15 cellular contexts compared by ENCODE assay signal in genomic region chr9:75111019-75111622, GRCh38. TPM values are rescaled to one million over a fixed set of nuclear protein-coding genes. Genes with fewer than 3 reads are reported as not detected.
DNase-seq lines count a peak whose midpoint lies in the region; ATAC-seq, FAIRE-seq and TF ChIP-seq lines count a peak whose summit lies in the region.
"Had no signal": no experiment of that assay in that cellular context is flagged by ENCODE, and none has a peak within 500 bp of the region (broad histone marks: within the 10 kb centered on the region; RNA-seq: fewer than 3 reads in every experiment).

No MANE protein-coding gene starts in this region.

- H3K9ac ChIP-seq in endothelial cell of umbilical vein (replicated peaks; ENCODE audit: extremely low read depth, insufficient read depth, low read length) (no peak overlapping the region), parathyroid adenoma (no peak overlapping the region)

- H3K4me1 ChIP-seq in endothelial cell of umbilical vein (ENCODE audit: control insufficient read depth, extremely low read depth, insufficient read depth, low read length), result peaks cover 34% of the 10 kb centered on the region
- H3K4me1 ChIP-seq in parathyroid adenoma, result peaks cover 12% of the 10 kb centered on the region

- no TSS peak for BruUV-seq in endothelial cell of umbilical vein (replicated peaks; lab: Mats Ljungman, UMichigan)

- peak; percentile 26 for FAIRE-seq in endothelial cell of umbilical vein (lab: Jason Lieb, UNC)

- dilution Hi-C loops in endothelial cell of umbilical vein (cut with MboI; ENCODE audit: extremely low pct_ligation_motif_present, low sequenced_read_pairs), result no loop called here

- TF ChIP-seq CTCF in endothelial cell of umbilical vein (IDR thresholded peaks at IDR 0.05; ENCODE audit: extremely low read depth in 1 of 2, insufficient read depth in 1 of 2, low read depth in 1 of 2, low read length in 2 of 2), result no peak
- TF ChIP-seq CTCF in parathyroid adenoma (IDR thresholded peaks at IDR 0.05), result no peak

- H2AFZ ChIP-seq in endothelial cell of umbilical vein (ENCODE audit: low read depth, low read length) (no peak overlapping the region), parathyroid adenoma (no peak overlapping the region)

- no peaks in the 10 kb centered on the region for H3K9me1 ChIP-seq in endothelial cell of umbilical vein (replicated peaks; ENCODE audit: control insufficient read depth, extremely low read depth, insufficient read depth, low read length)

- H3K9me3 ChIP-seq in endothelial cell of umbilical vein (replicated peaks; ENCODE audit: control insufficient read depth, insufficient read depth, low read length), result no peaks in the 10 kb centered on the region
- H3K9me3 ChIP-seq in parathyroid adenoma (ENCODE audit: control insufficient read depth, low read length), result no peaks in the 10 kb centered on the region
- H3K9me3 ChIP-seq: testis had no signal

- no peak for ATAC-seq in HG03095 (IDR thresholded peaks at IDR 0.05; ENCODE audit: unreplicated experiment)

- CTCF ChIA-PET in endothelial cell of umbilical vein (lab: Charles Lee), result interaction anchor here (1.3 kb wide), 1 partner anchor 37 kb away, joined by 3 read pairs; no protein-coding TSS in a partner anchor

- H3K27ac ChIP-seq in endothelial cell of umbilical vein (ENCODE audit: insufficient read depth, low read depth, low read length), result no peak overlapping the region
- peak overlapping the region; percentile 47 for H3K27ac ChIP-seq in parathyroid adenoma
- H3K27ac ChIP-seq: testis had no signal

- no peaks in the 10 kb centered on the region for H3K27me3 ChIP-seq in endothelial cell of umbilical vein (ENCODE audit: control insufficient read depth in 2 of 2, insufficient read depth in 2 of 2, low read length in 2 of 2)
- no peaks in the 10 kb centered on the region for H3K27me3 ChIP-seq in parathyroid adenoma (ENCODE audit: control insufficient read depth, insufficient read depth, low read length)
- H3K27me3 ChIP-seq: testis had no signal

- no peak overlapping the region for H3K4me2 ChIP-seq in endothelial cell of umbilical vein (ENCODE audit: insufficient read depth, low read length)
- no peak overlapping the region for H3K4me2 ChIP-seq in parathyroid adenoma (ENCODE audit: low read length)

- H3K79me2 ChIP-seq in endothelial cell of umbilical vein (ENCODE audit: control insufficient read depth, insufficient read depth, low read length) (peaks cover 64% of the 10 kb centered on the region), parathyroid adenoma (peaks cover 23% of the 10 kb centered on the region)

- H4K20me1 ChIP-seq in endothelial cell of umbilical vein (replicated peaks; ENCODE audit: control insufficient read depth, extremely low read depth, insufficient read depth, low read length), result no peaks in the 10 kb centered on the region

- TF ChIP-seq POLR2A in endothelial cell of umbilical vein (IDR thresholded peaks at IDR 0.05; ENCODE audit: low read depth, low read length), result no peak

- POLR2A ChIA-PET in endothelial cell of umbilical vein (lab: Charles Lee), result no interaction called here

- no peak overlapping the region for H3K4me3 ChIP-seq in endothelial cell of umbilical vein (replicated peaks in 1 of 3; ENCODE audit: insufficient read depth in 1 of 3, low read depth in 1 of 3, low read length in 3 of 3)
- no peak overlapping the region for H3K4me3 ChIP-seq in parathyroid adenoma (ENCODE audit: low read depth, low read length)
- H3K4me3 ChIP-seq: testis had no signal

- intact Hi-C loops in endothelial cell of umbilical vein (cut with micrococcal nuclease), result no loop called here

- no peaks in the 10 kb centered on the region for H3K36me3 ChIP-seq in endothelial cell of umbilical vein (ENCODE audit: control insufficient read depth in 2 of 2, extremely low read depth in 1 of 2, insufficient read depth in 2 of 2, low read length in 2 of 2)
- H3K36me3 ChIP-seq in parathyroid adenoma (ENCODE audit: control insufficient read depth, insufficient read depth, low read length), result no peaks in the 10 kb centered on the region

- peak; percentile 5 for DNase-seq in NCI-H187 treated with DMSO at 0.1 percent for 48 hours (lab: John Stamatoyannopoulos, UW)
- no peak for DNase-seq in NCI-H187 (lab: John Stamatoyannopoulos, UW)
- DNase-seq in NCI-H510A (lab: John Stamatoyannopoulos, UW), result peak; percentile 34
- no peak for DNase-seq in endothelial cell of umbilical vein (ENCODE audit: low read depth, low spot score)
- no peak for DNase-seq in NCI-H524 treated with DMSO at 0.1 percent for 48 hours (lab: John Stamatoyannopoulos, UW)
- no peak for DNase-seq in UCSD-AML1 (lab: John Stamatoyannopoulos, UW; ENCODE audit: unreplicated experiment)
- DNase-seq: 8988T, anterior cingulate cortex, DMS79, HCEC 1CT, NCI-H2081, RPMI8226, testis had no signal

TF ChIP-seq in endothelial cell of umbilical vein, 7 proteins besides CTCF, POLR2A, EP300 and RAD21:
- no peak for TF ChIP-seq JUN (IDR thresholded peaks at IDR 0.05; ENCODE audit: borderline replicate concordance, insufficient read depth, insufficient read length, low read depth)

RNA-seq across cellular contexts. Expression of gene OSTF1, which starts 22.8 kb away (rescaled TPM):
- total RNA-seq in endothelial cell of umbilical vein, result 70.9 and 73.6 TPM in 2 replicates
- polyA plus RNA-seq in endothelial cell of umbilical vein, result 20.8 and 23.5 TPM in 2 replicates
- polyA plus RNA-seq in endothelial cell of umbilical vein (2011; cell fraction: cytosol; rRNA removed), result 34.0 and 35.4 TPM in 2 replicates
- polyA plus RNA-seq in endothelial cell of umbilical vein (2011; cell fraction: nucleus; rRNA removed), result 21.6 and 22.7 TPM in 2 replicates
- polyA plus RNA-seq in endothelial cell of umbilical vein (2012), result 83.2 and 84.4 TPM in 2 replicates
- 39.7 and 46.3 TPM in 2 replicates for polyA minus RNA-seq in endothelial cell of umbilical vein
- polyA minus RNA-seq in endothelial cell of umbilical vein (2011; cell fraction: cytosol; rRNA and poly(A)+ RNA removed), result 22.7 TPM
- 15.8 and 20.4 TPM in 2 replicates for polyA minus RNA-seq in endothelial cell of umbilical vein (2011; cell fraction: nucleus; rRNA and poly(A)+ RNA removed)

RNA-seq across cellular contexts. Expression of gene NMRK1, which starts 23.2 kb away (rescaled TPM):
- 32.6 and 36.5 TPM in 2 replicates for total RNA-seq in endothelial cell of umbilical vein
- 17.4 and 24.3 TPM in 2 replicates for polyA plus RNA-seq in endothelial cell of umbilical vein
- polyA plus RNA-seq in endothelial cell of umbilical vein (2011; cell fraction: cytosol; rRNA removed), result 22.9 and 29.4 TPM in 2 replicates
- polyA plus RNA-seq in endothelial cell of umbilical vein (2011; cell fraction: nucleus; rRNA removed), result 66.4 and 72.0 TPM in 2 replicates
- 12.1 and 17.9 TPM in 2 replicates for polyA plus RNA-seq in endothelial cell of umbilical vein (2012)
- 8.5 and 11.4 TPM in 2 replicates for polyA minus RNA-seq in endothelial cell of umbilical vein
- polyA minus RNA-seq in endothelial cell of umbilical vein (2011; cell fraction: cytosol; rRNA and poly(A)+ RNA removed), result 3.9 TPM
- 16.8 and 22.8 TPM in 2 replicates for polyA minus RNA-seq in endothelial cell of umbilical vein (2011; cell fraction: nucleus; rRNA and poly(A)+ RNA removed)

Comparison
In these comparisons a context has a peak if more than half of its experiments do, and no peak if none do; other contexts are left out.
1. DNase-seq: peak in NCI-H187 treated with DMSO at 0.1 percent for 48 hours (single experiment) and NCI-H510A (single experiment); none in NCI-H187 (0 of 2), endothelial cell of umbilical vein (single experiment), NCI-H524 treated with DMSO at 0.1 percent for 48 hours (single experiment) and UCSD-AML1 (single experiment).